In the genomic region with DNA sequence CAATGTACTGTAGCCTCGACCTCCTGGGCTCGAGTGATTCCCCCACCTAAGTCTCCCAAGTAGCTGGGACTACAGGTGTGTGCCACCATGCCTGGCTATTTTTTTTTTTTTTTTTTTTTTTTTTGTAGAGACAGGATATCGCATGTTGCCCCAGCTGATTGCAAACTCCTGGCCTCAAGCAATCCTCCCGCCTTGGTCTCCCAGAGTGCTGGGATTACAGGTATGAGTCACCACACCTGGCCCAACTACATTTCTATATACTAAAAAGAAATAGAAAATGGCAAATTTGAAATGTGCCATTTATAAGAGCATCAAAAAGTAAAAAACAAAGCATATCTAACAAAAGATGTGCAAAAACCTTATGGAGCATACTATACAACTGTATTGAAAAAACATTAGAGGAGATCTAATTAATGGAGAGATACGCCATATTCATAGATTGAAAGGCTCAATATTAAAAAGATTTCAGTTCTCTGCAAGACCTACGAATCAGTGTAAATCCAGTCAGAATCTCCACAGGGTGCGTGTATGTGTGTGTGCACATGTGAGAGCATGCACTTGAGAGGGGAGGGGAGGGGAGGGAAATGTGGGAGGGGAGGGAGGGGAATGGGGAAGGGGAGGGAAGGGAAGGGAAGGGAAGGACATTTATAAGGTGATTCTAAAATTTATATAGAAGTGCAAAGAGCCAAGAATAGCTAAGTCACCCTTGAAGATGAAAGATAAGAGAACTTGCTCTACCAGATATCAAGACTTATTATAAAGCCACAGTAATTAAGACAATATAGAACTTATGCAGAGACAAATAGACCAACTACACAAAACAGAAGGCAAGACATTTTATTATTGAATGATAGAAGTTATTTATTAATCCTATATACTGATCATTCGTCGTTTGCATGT, we compare ENCODE assay signal across 36 cellular contexts. TPM values are rescaled to one million over a fixed set of nuclear protein-coding genes. Genes with fewer than 3 reads are reported as not detected.
DNase-seq lines count a peak whose midpoint lies in the region; TF ChIP-seq lines count a peak whose summit lies in the region.
"Had no signal": no experiment of that assay in that cellular context is flagged by ENCODE, and none has a peak within 500 bp of the region (broad histone marks: within the 10 kb centered on the region; RNA-seq: fewer than 3 reads in every experiment).

No MANE protein-coding gene starts in this region.

- no peaks in the 10 kb centered on the region for H3K27me3 ChIP-seq in PC-9 (ENCODE audit: insufficient read depth, low read depth)
- H3K27me3 ChIP-seq: BLaER1 treated with 17β-estradiol and CSF1 and Interleukin-3, amounts not matched to agents 10 nM and 100 nM; Peyer's patch had no signal

- H3K9me3 ChIP-seq in HEK293 (ENCODE audit: control insufficient read depth, insufficient read depth, low read depth, low read length) (no peaks in the 10 kb centered on the region), PC-9 (ENCODE audit: insufficient read depth, low read depth) (no peaks in the 10 kb centered on the region)
- H3K9me3 ChIP-seq: BLaER1 treated with 17β-estradiol and CSF1 and Interleukin-3, amounts not matched to agents 10 nM and 100 nM; HAP-1; left ventricle myocardium inferior; Peyer's patch; sigmoid colon; stomach; tibial artery had no signal

- H3K79me2 ChIP-seq in PC-9 (ENCODE audit: low read depth) = no peaks in the 10 kb centered on the region

- intact Hi-C loops in PC-9 (cut with micrococcal nuclease; ENCODE audit: unreplicated experiment) = no loop called here

- peaks cover 17% of the 10 kb centered on the region for H3F3A ChIP-seq in PC-9 (ENCODE audit: insufficient read depth, low read depth)

- DNase-seq in PC-9 (peak; percentile 66 to 84), epithelial cell of esophagus (ENCODE audit: low read depth) (peak; percentile 84), renal cortical epithelial cell (ENCODE audit: low read depth) (peak; percentile 13), cortex of kidney (lab: John Stamatoyannopoulos, UW) (no peak), ACHN (no peak), GM10266 (ENCODE audit: extremely low spot score) (no peak)
- DNase-seq: activated CD4-positive, alpha-beta T cell treated with anti-CD3 and anti-CD28 coated beads for 48 hours; activated effector memory CD4-positive, alpha-beta T cell treated with anti-CD3 and anti-CD28 coated beads, Interleukin-2, amount 50 U/mL, for 16 hours; activated naive CD8-positive, alpha-beta T cell treated with anti-CD3 and anti-CD28 coated beads for 36 hours; activated T-cell treated with anti-CD3 and anti-CD28 coated beads, Interleukin-2, amount 50 U/mL, for 1 hour; anterior cingulate cortex; COR-L47; DMS79; effector CD8-positive, alpha-beta T cell; GDM1; glutamatergic neuron; left ventricle myocardium inferior; MM.1S; NCI-H1105 treated with DMSO at 0.1 percent for 48 hours; NCI-H2081 treated with DMSO at 0.1 percent for 48 hours; NCI-H2227 treated with DMSO at 0.1 percent for 48 hours; NCI-H526; SIG-M5; sigmoid colon; stimulated activated CD4-positive, alpha-beta T cell treated with anti-CD3 and anti-CD28 coated beads, Interleukin-12 subunit alpha, Interleukin-12 subunit beta, amount 100 ng/mL, for 4 hours; stimulated activated CD4-positive, alpha-beta T cell treated with anti-CD3 and anti-CD28 coated beads, Interleukin-2, amount 100 ng/mL, for 48 hours; stomach; tibial artery; WERI-Rb-1 had no signal

- no peaks in the 10 kb centered on the region for H3K9me2 ChIP-seq in PC-9 (ENCODE audit: insufficient read depth)

- POLR2A ChIA-PET in HEK293 (lab: Yijun Ruan, JAX) = no interaction called here
- POLR2A ChIA-PET in PC-9 (lab: Charles Lee; ENCODE audit: unreplicated experiment) = interaction anchor here (0.6 kb wide), 5 partner anchors 11 to 144 kb away, joined by 3 to 27 read pairs (median 3); no protein-coding TSS in a partner anchor

- H3K36me3 ChIP-seq in HEK293 (ENCODE audit: control insufficient read depth in 2 of 2, insufficient read depth in 1 of 2, low read length in 2 of 2) = no peaks in the 10 kb centered on the region
- no peaks in the 10 kb centered on the region for H3K36me3 ChIP-seq in PC-9 (ENCODE audit: low read depth)
- H3K36me3 ChIP-seq: BLaER1 treated with 17β-estradiol and CSF1 and Interleukin-3, amounts not matched to agents 10 nM and 100 nM; HAP-1; left ventricle myocardium inferior; Peyer's patch; sigmoid colon; stomach; tibial artery; WERI-Rb-1 had no signal

- TF ChIP-seq CTCF in HEK293 (tag by site-specific recombination; IDR thresholded peaks at IDR 0.05) = no peak
- no peak for TF ChIP-seq CTCF in PC-9 (conservative IDR thresholded peaks at IDR 0.05)
- no peak for TF ChIP-seq CTCF in epithelial cell of esophagus (IDR thresholded peaks at IDR 0.05; ENCODE audit: insufficient read depth, low read depth, low read length, missing control alignments)
- TF ChIP-seq CTCF in GM10266 (IDR thresholded peaks at IDR 0.05; ENCODE audit: control insufficient read depth, insufficient read depth, low read depth, missing control alignments) = no peak

- CTCF ChIA-PET in HEK293 (lab: Yijun Ruan, JAX) = interaction anchor here (0.9 to 1.4 kb wide), 2 partner anchors 18 to 20 kb away, joined by 3 read pairs; no protein-coding TSS in a partner anchor
- CTCF ChIA-PET in PC-9 (lab: Charles Lee) = interaction anchor here (0.6 kb wide), 1 partner anchor 11 kb away, joined by 3 read pairs; no protein-coding TSS in a partner anchor

- in situ Hi-C loops in ACHN (cut with HindIII; ENCODE audit: low pct_ligation_motif_present, low pct_unique_long_range_greater_than_20kb, low sequenced_read_pairs) = no loop called here

- no peak overlapping the region for H2AFZ ChIP-seq in PC-9

- H3K4me1 ChIP-seq in HEK293 (ENCODE audit: control insufficient read depth, insufficient read depth, low read length) (peaks cover 3% of the 10 kb centered on the region; the same call in 1 of the 2 replicates), PC-9 (replicated peaks; ENCODE audit: insufficient read depth) (peaks cover 54% of the 10 kb centered on the region)
- H3K4me1 ChIP-seq: HAP-1, left ventricle myocardium inferior, Peyer's patch, sigmoid colon, stomach, tibial artery had no signal

- no peak overlapping the region for H3K27ac ChIP-seq in HEK293 (ENCODE audit: extremely low read depth, low read depth, low read length)
- peak overlapping the region; percentile 73 for H3K27ac ChIP-seq in PC-9
- H3K27ac ChIP-seq: BLaER1 treated with 17β-estradiol and CSF1 and Interleukin-3, amounts not matched to agents 10 nM and 100 nM; left ventricle myocardium inferior; Peyer's patch; sigmoid colon; stomach; tibial artery; WERI-Rb-1 had no signal

- no peak overlapping the region for H3K4me3 ChIP-seq in HEK293 (ENCODE audit: low read depth, low read length)
- H3K4me3 ChIP-seq in PC-9 = no peak overlapping the region
- H3K4me3 ChIP-seq in epithelial cell of esophagus (ENCODE audit: low read length) = no peak overlapping the region
- H3K4me3 ChIP-seq: BLaER1 treated with 17β-estradiol and CSF1 and Interleukin-3, amounts not matched to agents 10 nM and 100 nM; HAP-1; left ventricle myocardium inferior; Peyer's patch; sigmoid colon; stomach; tibial artery had no signal

- H3K4me2 ChIP-seq in PC-9 = peak overlapping the region; percentile 69
- H3K4me2 ChIP-seq: BLaER1 treated with 17β-estradiol and CSF1 and Interleukin-3, amounts not matched to agents 10 nM and 100 nM had no signal

- BruUV-seq in PC-9 (replicated peaks; lab: Mats Ljungman, UMichigan) = no TSS peak

- H4K20me1 ChIP-seq in PC-9 (ENCODE audit: insufficient read depth) = no peaks in the 10 kb centered on the region
- H4K20me1 ChIP-seq: BLaER1 treated with 17β-estradiol and CSF1 and Interleukin-3, amounts not matched to agents 10 nM and 100 nM had no signal

TF ChIP-seq in HEK293, 187 proteins besides CTCF, POLR2A, EP300 and RAD21:
- TF ChIP-seq ZNF350 (tag by site-specific recombination; IDR thresholded peaks at IDR 0.05) = no peak
- no peak for TF ChIP-seq ZNF660 (tag by site-specific recombination; IDR thresholded peaks at IDR 0.05)
- 0 out of 2 replicates have a peak, but pooled peaks have one; percentile 10 for TF ChIP-seq GLIS1 (tag by site-specific recombination; IDR thresholded peaks at IDR 0.05)
- TF ChIP-seq ZNF514 (tag by site-specific recombination; IDR thresholded peaks at IDR 0.05) = no peak
- TF ChIP-seq, protein P1, sequence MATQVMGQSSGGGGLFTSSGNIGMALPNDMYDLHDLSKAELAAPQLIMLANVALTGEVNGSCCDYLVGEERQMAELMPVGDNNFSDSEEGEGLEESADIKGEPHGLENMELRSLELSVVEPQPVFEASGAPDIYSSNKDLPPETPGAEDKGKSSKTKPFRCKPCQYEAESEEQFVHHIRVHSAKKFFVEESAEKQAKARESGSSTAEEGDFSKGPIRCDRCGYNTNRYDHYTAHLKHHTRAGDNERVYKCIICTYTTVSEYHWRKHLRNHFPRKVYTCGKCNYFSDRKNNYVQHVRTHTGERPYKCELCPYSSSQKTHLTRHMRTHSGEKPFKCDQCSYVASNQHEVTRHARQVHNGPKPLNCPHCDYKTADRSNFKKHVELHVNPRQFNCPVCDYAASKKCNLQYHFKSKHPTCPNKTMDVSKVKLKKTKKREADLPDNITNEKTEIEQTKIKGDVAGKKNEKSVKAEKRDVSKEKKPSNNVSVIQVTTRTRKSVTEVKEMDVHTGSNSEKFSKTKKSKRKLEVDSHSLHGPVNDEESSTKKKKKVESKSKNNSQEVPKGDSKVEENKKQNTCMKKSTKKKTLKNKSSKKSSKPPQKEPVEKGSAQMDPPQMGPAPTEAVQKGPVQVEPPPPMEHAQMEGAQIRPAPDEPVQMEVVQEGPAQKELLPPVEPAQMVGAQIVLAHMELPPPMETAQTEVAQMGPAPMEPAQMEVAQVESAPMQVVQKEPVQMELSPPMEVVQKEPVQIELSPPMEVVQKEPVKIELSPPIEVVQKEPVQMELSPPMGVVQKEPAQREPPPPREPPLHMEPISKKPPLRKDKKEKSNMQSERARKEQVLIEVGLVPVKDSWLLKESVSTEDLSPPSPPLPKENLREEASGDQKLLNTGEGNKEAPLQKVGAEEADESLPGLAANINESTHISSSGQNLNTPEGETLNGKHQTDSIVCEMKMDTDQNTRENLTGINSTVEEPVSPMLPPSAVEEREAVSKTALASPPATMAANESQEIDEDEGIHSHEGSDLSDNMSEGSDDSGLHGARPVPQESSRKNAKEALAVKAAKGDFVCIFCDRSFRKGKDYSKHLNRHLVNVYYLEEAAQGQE (tag by site-specific recombination; IDR thresholded peaks at IDR 0.05) = no peak

RNA-seq across cellular contexts. Expression of a gene that starts 15.4 kb away (rescaled TPM):
- total RNA-seq in PC-9 (2021) (3.1 and 7.7 TPM in 2 replicates), renal cortical epithelial cell (not detected in 2 replicates)
- total RNA-seq: epithelial cell of proximal tubule, Peyer's patch, sigmoid colon had no signal

RNA-seq across cellular contexts. Expression of a gene that starts 43.7 kb away (rescaled TPM):
- total RNA-seq in PC-9 (2021) (1.1 and 5.0 TPM in 2 replicates), renal cortical epithelial cell (0.05 and 0.35 TPM in 2 replicates)
- total RNA-seq: activated CD8-positive, alpha-beta memory T cell treated with anti-CD3 and anti-CD28 coated beads for 36 hours; activated naive CD8-positive, alpha-beta T cell treated with anti-CD3 and anti-CD28 coated beads for 36 hours; epithelial cell of proximal tubule; left ventricle myocardium inferior; mesenteric fat pad; Peyer's patch; sigmoid colon; stomach had no signal

Comparison
In these comparisons a context has a peak if more than half of its experiments do, and no peak if none do; other contexts are left out.
1. DNase-seq: peak in PC-9 (2 of 2), epithelial cell of esophagus (single experiment) and renal cortical epithelial cell (single experiment); none in cortex of kidney (single experiment), ACHN (single experiment) and GM10266 (single experiment).